Comparison of ENCODE assay signal across 24 cellular contexts in the genomic region with DNA sequence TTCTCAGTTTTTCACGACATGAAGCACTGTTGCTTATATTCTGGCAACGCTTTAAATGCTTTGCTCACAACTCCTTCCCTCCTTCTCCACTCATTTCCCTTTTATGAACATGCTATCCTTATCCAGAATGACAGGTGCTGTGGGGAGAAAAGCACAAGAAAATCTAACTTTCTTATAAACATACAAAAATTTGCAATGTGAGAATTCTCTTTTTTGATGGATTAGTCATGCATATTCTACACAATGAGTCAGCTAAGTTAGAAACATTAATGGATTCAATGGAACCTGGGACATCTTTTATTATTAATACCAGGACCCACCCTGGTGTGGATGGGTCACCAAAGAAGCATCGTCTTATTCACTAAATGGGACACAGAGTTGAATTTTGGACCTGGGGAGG.
A peak's percentile ranks its signal among the peaks of the same experiment; 100 is the strongest.
DNase-seq lines count a peak whose midpoint lies in the region; ATAC-seq and TF ChIP-seq lines count a peak whose summit lies in the region.
"Had no signal": no experiment of that assay in that cellular context is flagged by ENCODE, and none has a peak within 500 bp of the region (broad histone marks: within the 10 kb centered on the region; RNA-seq: fewer than 3 reads in every experiment).

No MANE protein-coding gene starts in this region.

- no peak for TF ChIP-seq CTCF in tibial artery (IDR thresholded peaks at IDR 0.05)

- DNase-seq in GM23248 (peak; percentile 63), hepatic stellate cell (ENCODE audit: low spot score) (peak; percentile 46), tibial artery (no peak), Karpas-422 (no peak), NCI-H524 (lab: John Stamatoyannopoulos, UW) (no peak)
- DNase-seq: activated CD4-positive, alpha-beta T cell treated with anti-CD3 and anti-CD28 coated beads, Interleukin-2, amount 50 U/mL, for 4 hours; activated CD8-positive, alpha-beta memory T cell treated with anti-CD3 and anti-CD28 coated beads, Interleukin-2, amount 50 U/mL, for 48 hours; activated effector memory CD4-positive, alpha-beta T cell treated with anti-CD3 and anti-CD28 coated beads, Interleukin-2, amount 50 U/mL, for 16 hours; CD4-positive, alpha-beta memory T cell; cortex of kidney; DMS153; left colon; NCI-H1105; NCI-H2081; NCI-H446; substantia nigra; uterus; WERI-Rb-1 had no signal

- H3K4me2 ChIP-seq in GM23248 (ENCODE audit: unreplicated experiment) (peak overlapping the region; percentile 45), Karpas-422 (ENCODE audit: low read depth, low read length, poor library complexity, severe bottlenecking) (no peak overlapping the region)

- H4K20me1 ChIP-seq in GM23248 (ENCODE audit: insufficient read depth) (no peaks in the 10 kb centered on the region), Karpas-422 (ENCODE audit: insufficient read depth, low read depth, low read length) (no peaks in the 10 kb centered on the region)

- H3K4me3 ChIP-seq in GM23248 (no peak overlapping the region), tibial artery (no peak overlapping the region), Karpas-422 (ENCODE audit: low read length) (no peak overlapping the region)
- H3K4me3 ChIP-seq: GM12878, uterus had no signal

- in situ Hi-C loops in GM23248 (cut with MboI) = no loop called here

- intact Hi-C loops in tibial artery (cut with DNase I; ENCODE audit: low total_unique reads) = no loop called here

- ATAC-seq in SK-N-SH treated with all-trans-retinoic acid at 6 μM for 48 hours (peak; percentile 44), HG02852 (IDR thresholded peaks at IDR 0.05; ENCODE audit: unreplicated experiment) (no peak), HG03571 (IDR thresholded peaks at IDR 0.05; ENCODE audit: unreplicated experiment) (no peak)
- ATAC-seq: GM12878, HepG2, left colon had no signal

- H3F3A ChIP-seq in GM23248 (ENCODE audit: insufficient read depth) = peaks cover 22% of the 10 kb centered on the region

- H2AFZ ChIP-seq in GM23248 (no peak overlapping the region), Karpas-422 (ENCODE audit: low read length) (no peak overlapping the region)

- H3K27ac ChIP-seq in GM23248 (no peak overlapping the region), tibial artery (peak overlapping the region; percentile 43 to 48), Karpas-422 (ENCODE audit: low read length) (no peak overlapping the region)
- H3K27ac ChIP-seq: HL-60, WERI-Rb-1 had no signal

- H3K36me3 ChIP-seq in GM23248 (ENCODE audit: low read depth) = no peaks in the 10 kb centered on the region
- no peaks in the 10 kb centered on the region for H3K36me3 ChIP-seq in tibial artery
- no peaks in the 10 kb centered on the region for H3K36me3 ChIP-seq in Karpas-422 (ENCODE audit: insufficient read depth, low read length)
- H3K36me3 ChIP-seq: uterus, WERI-Rb-1 had no signal

- no peaks in the 10 kb centered on the region for H3K79me2 ChIP-seq in GM23248 (ENCODE audit: insufficient read depth)
- H3K79me2 ChIP-seq in Karpas-422 (ENCODE audit: low read length) = no peaks in the 10 kb centered on the region

- H3K4me1 ChIP-seq in GM23248 (ENCODE audit: insufficient read depth) = peaks cover 38% of the 10 kb centered on the region
- peaks cover 0 to 34% (median 14%) of the 10 kb centered on the region in 4 donors for H3K4me1 ChIP-seq in tibial artery
- H3K4me1 ChIP-seq in Karpas-422 (ENCODE audit: low read length) = no peaks in the 10 kb centered on the region
- H3K4me1 ChIP-seq: uterus had no signal

- WGBS in GM23248 (ENCODE audit: low coverage in 1 of 2, low lambda C conversion rate in 2 of 2, missing lambda C conversion rate in 2 of 2), 2 experiments = 77 to 79% methylated on average over 3 of the region's 3 CpGs

- H3K9me2 ChIP-seq in GM23248 (ENCODE audit: insufficient read depth) (no peaks in the 10 kb centered on the region), Karpas-422 (replicated peaks; ENCODE audit: insufficient read depth, low read length) (no peaks in the 10 kb centered on the region)

- H3K9me3 ChIP-seq in GM23248 (ENCODE audit: low read depth) = no peaks in the 10 kb centered on the region
- no peaks in the 10 kb centered on the region for H3K9me3 ChIP-seq in tibial artery
- no peaks in the 10 kb centered on the region for H3K9me3 ChIP-seq in Karpas-422 (ENCODE audit: low read length)
- H3K9me3 ChIP-seq: uterus had no signal

- H3K9ac ChIP-seq in GM23248 (no peak overlapping the region), Karpas-422 (ENCODE audit: low read length) (no peak overlapping the region)

- H3K27me3 ChIP-seq in GM23248 (replicated peaks; ENCODE audit: insufficient read depth) = no peaks in the 10 kb centered on the region
- no peaks in the 10 kb centered on the region for H3K27me3 ChIP-seq in tibial artery
- no peaks in the 10 kb centered on the region for H3K27me3 ChIP-seq in Karpas-422 (ENCODE audit: low read length)
- H3K27me3 ChIP-seq: uterus had no signal

TF ChIP-seq in SK-N-SH treated with all-trans-retinoic acid at 6 μM for 48 hours, 23 proteins besides CTCF, POLR2A, EP300 and RAD21:
- TF ChIP-seq TOX (CRISPR knock-in tag; IDR thresholded peaks at IDR 0.05; ENCODE audit: borderline replicate concordance) (0 out of 2 replicates have a peak, but pooled peaks have one; percentile 24), ZFP30 (CRISPR knock-in tag; IDR thresholded peaks at IDR 0.05) (no peak)

Comparison
In these comparisons a context has a peak if more than half of its experiments do, and no peak if none do; other contexts are left out.
1. DNase-seq: peak in GM23248 (single experiment) and hepatic stellate cell (single experiment); none in tibial artery (0 of 2), Karpas-422 (single experiment) and NCI-H524 (0 of 2).
2. H3K27ac ChIP-seq: peak in tibial artery (2 of 2); none in GM23248 (single experiment) and Karpas-422 (single experiment).